Comparison of ENCODE assay signal across 8 cellular contexts in genomic region chr2:22628183-22628582, GRCh38.
"Had no signal": no experiment of that assay in that cellular context is flagged by ENCODE, and none has a peak within 500 bp of the region (broad histone marks: within the 10 kb centered on the region; RNA-seq: fewer than 3 reads in every experiment).

No MANE protein-coding gene starts in this region.

- H3K4me1 Mint-ChIP-seq: GM23338, IgD-negative memory B cell had no signal

- H3K4me3 ChIP-seq: GM23338, HAP-1 had no signal

- H3K4me1 ChIP-seq: HAP-1 had no signal

- ATAC-seq: GM23338, HCT116, HepG2 had no signal

- H3K36me3 ChIP-seq: HAP-1 had no signal

- H3K27ac Mint-ChIP-seq: GM23338, HFFc6, IgD-negative memory B cell had no signal

- H3K27ac ChIP-seq: HL-60 had no signal

- H3K9me3 ChIP-seq: HAP-1 had no signal

- H3K27me3 Mint-ChIP-seq: IgD-negative memory B cell had no signal

- H3K4me3 Mint-ChIP-seq: GM23338, HFFc6, IgD-negative memory B cell had no signal

- H3K36me3 Mint-ChIP-seq: IgD-negative memory B cell had no signal

- DNase-seq: H7, HFFc6 had no signal
